ENCODE assay signal across 32 cellular contexts in genomic region chr17:60471451-60471850, GRCh38. TPM values are rescaled to one million over a fixed set of nuclear protein-coding genes. Genes with fewer than 3 reads are reported as not detected.
"Had no signal": no experiment of that assay in that cellular context is flagged by ENCODE, and none has a peak within 500 bp of the region (broad histone marks: within the 10 kb centered on the region; RNA-seq: fewer than 3 reads in every experiment).

No MANE protein-coding gene starts in this region.

- ATAC-seq: activated CD8-positive, alpha-beta T cell treated with anti-CD3 and anti-CD28 coated beads for 36 hours; gastrocnemius medialis; left ventricle myocardium superior; psoas muscle; stimulated activated effector memory CD8-positive, alpha-beta T cell treated with anti-CD3 and anti-CD28 coated beads, Interleukin-12 subunit alpha, Interleukin-12 subunit beta, amount 100 ng/mL, for 72 hours had no signal

- H3K27ac Mint-ChIP-seq: activated naive CD4-positive, alpha-beta T cell treated with anti-CD3 and anti-CD28 coated beads, Interleukin-2, amount 10 ng/mL, durations not matched to agents 7 days and 5 days; stimulated activated effector memory CD8-positive, alpha-beta T cell treated with anti-CD3 and anti-CD28 coated beads, Interleukin-12 subunit alpha, Interleukin-12 subunit beta, amount 100 ng/mL, for 72 hours; stimulated activated naive CD8-positive, alpha-beta T cell treated with anti-CD3 and anti-CD28 coated beads, Interleukin-15, Interleukin-2, amounts not matched to agents 100 ng/mL and 50 ng/mL, for 24 hours had no signal

- H3K27me3 Mint-ChIP-seq: activated B cell treated with CpG ODN at 0.5 μM for 24 hours; activated CD8-positive, alpha-beta T cell treated with anti-CD3 and anti-CD28 coated beads for 36 hours; activated naive CD4-positive, alpha-beta T cell treated with anti-CD3 and anti-CD28 coated beads, Interleukin-2, amount 10 ng/mL, durations not matched to agents 7 days and 5 days; stimulated activated naive CD8-positive, alpha-beta T cell treated with anti-CD3 and anti-CD28 coated beads, Interleukin-15, Interleukin-2, amounts not matched to agents 100 ng/mL and 50 ng/mL, for 24 hours had no signal

- H3K4me3 Mint-ChIP-seq: activated B cell treated with CpG ODN at 0.5 μM for 24 hours; activated CD8-positive, alpha-beta T cell treated with anti-CD3 and anti-CD28 coated beads for 36 hours; activated naive CD4-positive, alpha-beta T cell treated with anti-CD3 and anti-CD28 coated beads, Interleukin-2, amount 10 ng/mL, durations not matched to agents 7 days and 5 days; neural crest cell; stimulated activated effector memory CD8-positive, alpha-beta T cell treated with anti-CD3 and anti-CD28 coated beads, Interleukin-12 subunit alpha, Interleukin-12 subunit beta, amount 100 ng/mL, for 72 hours; stimulated activated naive CD8-positive, alpha-beta T cell treated with anti-CD3 and anti-CD28 coated beads, Interleukin-15, Interleukin-2, amounts not matched to agents 100 ng/mL and 50 ng/mL, for 24 hours; T-helper 2 cell treated with Interferon-gamma antibody and Interleukin-4, amounts not matched to agents 5 μg/mL and 100 μg/mL, for 36 hours had no signal

- H3K27me3 ChIP-seq: dorsolateral prefrontal cortex, gastrocnemius medialis, sigmoid colon, thyroid gland, upper lobe of left lung, vagina had no signal

- DNase-seq: activated B cell treated with CpG ODN at 0.5 μM for 24 hours; activated CD4-positive, alpha-beta T cell treated with anti-CD3 and anti-CD28 coated beads, Interleukin-2, amount 50 U/mL, for 1 hour; activated CD8-positive, alpha-beta T cell treated with anti-CD3 and anti-CD28 coated beads for 36 hours; activated effector memory CD4-positive, alpha-beta T cell treated with Interleukin-2 at 50 U/mL for 16 hours; activated naive CD4-positive, alpha-beta T cell treated with anti-CD3 and anti-CD28 coated beads, Interleukin-2, amount 10 ng/mL, durations not matched to agents 7 days and 5 days; activated T-cell treated with anti-CD3 and anti-CD28 coated beads, Interleukin-2, amount 50 U/mL, for 48 hours; cerebellar nuclear complex; dorsolateral prefrontal cortex; effector memory CD4-positive, alpha-beta T cell; gastrocnemius medialis; glutamatergic neuron; left ventricle myocardium superior; nucleus accumbens; psoas muscle; sigmoid colon; small intestine; stimulated activated CD4-positive, alpha-beta T cell treated with anti-CD3 and anti-CD28 coated beads, Interleukin-4, amount 100 ng/mL, for 24 hours; substantia nigra; T-helper 1 cell; thyroid gland; upper lobe of left lung had no signal

- H3K4me3 ChIP-seq: coronary artery, dorsolateral prefrontal cortex, gastrocnemius medialis, psoas muscle, sigmoid colon, thyroid gland, upper lobe of left lung, vagina had no signal

- H3K27ac ChIP-seq: coronary artery, parathyroid adenoma, psoas muscle, sigmoid colon, thyroid gland, upper lobe of left lung, vagina had no signal

- H3K36me3 ChIP-seq: sigmoid colon, thyroid gland had no signal

- H3K9me3 Mint-ChIP-seq: activated B cell treated with CpG ODN at 0.5 μM for 24 hours; activated CD8-positive, alpha-beta T cell treated with anti-CD3 and anti-CD28 coated beads for 36 hours; activated naive CD4-positive, alpha-beta T cell treated with anti-CD3 and anti-CD28 coated beads, Interleukin-2, amount 10 ng/mL, durations not matched to agents 7 days and 5 days; neural crest cell; stimulated activated effector memory CD8-positive, alpha-beta T cell treated with anti-CD3 and anti-CD28 coated beads, Interleukin-12 subunit alpha, Interleukin-12 subunit beta, amount 100 ng/mL, for 72 hours; stimulated activated naive CD8-positive, alpha-beta T cell treated with anti-CD3 and anti-CD28 coated beads, Interleukin-15, Interleukin-2, amounts not matched to agents 100 ng/mL and 50 ng/mL, for 24 hours had no signal

- FAIRE-seq: islet of Langerhans, small intestine had no signal

- H3K4me1 Mint-ChIP-seq: activated B cell treated with CpG ODN at 0.5 μM for 24 hours had no signal

- H3K9me3 ChIP-seq: gastrocnemius medialis, psoas muscle, sigmoid colon, thyroid gland, upper lobe of left lung, vagina had no signal

RNA-seq across cellular contexts. Expression of gene CHCT1, which starts 49.2 kb away (rescaled TPM):
- total RNA-seq: activated CD8-positive, alpha-beta T cell treated with anti-CD3 and anti-CD28 coated beads for 36 hours; gastrocnemius medialis; left ventricle myocardium superior; lung microvascular endothelial cell; mesenteric fat pad; mucosa of gallbladder; neural crest cell; sigmoid colon; thyroid gland; vagina had no signal
- polyA plus RNA-seq: sigmoid colon had no signal
